Comparison of ENCODE assay signal across 2 cellular contexts in genomic region chr17:76551685-76552084, GRCh38.
TF ChIP-seq lines count a peak whose summit lies in the region.

No MANE protein-coding gene starts in this region.

TF ChIP-seq in IMR-90, 13 proteins besides CTCF, POLR2A, EP300 and RAD21:
- TF ChIP-seq RFX5 (IDR thresholded peaks at IDR 0.05; ENCODE audit: low read depth, low read length) (no peak), MXI1 (IDR thresholded peaks at IDR 0.05; ENCODE audit: borderline replicate concordance, low read depth, low read length) (no peak), CHD1 (IDR thresholded peaks at IDR 0.05; ENCODE audit: low read depth, low read length) (no peak), MAFK (IDR thresholded peaks at IDR 0.05; ENCODE audit: low read depth, low read length) (no peak), BHLHE40 (IDR thresholded peaks at IDR 0.05; ENCODE audit: low read depth, low read length) (no peak), SMC3 (IDR thresholded peaks at IDR 0.05; ENCODE audit: low read depth, low read length) (no peak), CEBPB (IDR thresholded peaks at IDR 0.05; ENCODE audit: low read depth, low read length) (no peak), ELK1 (IDR thresholded peaks at IDR 0.05; ENCODE audit: borderline replicate concordance, low read depth, low read length) (no peak)
TF ChIP-seq in IMR-90: peak in this region for 0.

TF ChIP-seq in H1, 55 proteins besides CTCF, POLR2A, EP300 and RAD21:
- no peak for TF ChIP-seq FOSL1 (IDR thresholded peaks at IDR 0.05; ENCODE audit: insufficient read depth, low read depth, low read length)
